Comparison of ENCODE assay signal across 18 cellular contexts in the genomic region with DNA sequence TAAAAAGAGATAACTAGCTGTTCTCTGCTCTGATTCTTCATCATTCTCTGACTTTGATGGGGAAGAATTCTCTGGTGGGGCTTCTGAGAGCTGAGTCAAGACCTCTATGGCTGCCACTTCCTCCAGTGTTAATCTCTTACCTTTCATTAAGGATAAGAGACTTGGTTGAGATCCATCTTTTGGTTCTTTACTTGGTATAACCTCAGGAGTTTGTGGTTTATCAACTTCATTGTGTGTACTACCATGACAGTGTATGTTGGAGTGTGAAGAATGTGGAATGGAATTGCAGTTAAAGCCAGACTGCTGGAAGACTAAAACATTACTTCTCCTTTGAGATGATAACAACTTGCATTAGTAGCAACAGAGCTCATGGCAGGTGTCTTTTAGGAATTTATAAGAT.
DNase-seq lines count a peak whose midpoint lies in the region; ATAC-seq and TF ChIP-seq lines count a peak whose summit lies in the region.
"Had no signal": no experiment of that assay in that cellular context is flagged by ENCODE, and none has a peak within 500 bp of the region (broad histone marks: within the 10 kb centered on the region; RNA-seq: fewer than 3 reads in every experiment).

No MANE protein-coding gene starts in this region.

- peaks cover 0 to 7% (median 0%) of the 10 kb centered on the region in 11 experiments; a peak in 1 of 22 replicates for H3K9me3 ChIP-seq in BLaER1 treated with 17β-estradiol and CSF1 and Interleukin-3, amounts not matched to agents 10 nM and 100 nM (replicated peaks in 1 of 11)
- H3K9me3 ChIP-seq in right cardiac atrium (ENCODE audit: control insufficient read depth, low read length) = no peaks in the 10 kb centered on the region
- H3K9me3 ChIP-seq: BLaER1 had no signal

- H3K27ac Mint-ChIP-seq in type B pancreatic cell = no peak overlapping the region
- H3K27ac Mint-ChIP-seq: B cell; CD14-positive monocyte; CD4-positive, alpha-beta T cell; CD8-positive, alpha-beta memory T cell; GM23338; H9 had no signal

- no peak for TF ChIP-seq CTCF in astrocyte of the cerebellum (IDR thresholded peaks at IDR 0.05; ENCODE audit: low read depth, low read length, missing control alignments)
- TF ChIP-seq CTCF in type B pancreatic cell (conservative IDR thresholded peaks at IDR 0.05) = no peak

- no peaks in the 10 kb centered on the region for H3K4me1 Mint-ChIP-seq in type B pancreatic cell (ENCODE audit: unreplicated experiment)
- H3K4me1 Mint-ChIP-seq: B cell; CD8-positive, alpha-beta memory T cell had no signal

- no peak overlapping the region for H3K4me3 Mint-ChIP-seq in type B pancreatic cell
- H3K4me3 Mint-ChIP-seq: B cell; CD14-positive monocyte; CD4-positive, alpha-beta T cell; CD8-positive, alpha-beta memory T cell; GM23338; H9 had no signal

- ATAC-seq in right cardiac atrium = no peak
- ATAC-seq: GM23338, HCT116 had no signal

- H3K27me3 ChIP-seq in BLaER1 treated with 17β-estradiol and CSF1 and Interleukin-3, amounts not matched to agents 10 nM and 100 nM = no peaks in the 10 kb centered on the region
- no peaks in the 10 kb centered on the region for H3K27me3 ChIP-seq in right cardiac atrium (ENCODE audit: control insufficient read depth, insufficient read depth)
- H3K27me3 ChIP-seq: BLaER1 had no signal

- H3K27me3 Mint-ChIP-seq in type B pancreatic cell = peaks cover 6% of the 10 kb centered on the region
- H3K27me3 Mint-ChIP-seq: B cell; CD4-positive, alpha-beta T cell; CD8-positive, alpha-beta memory T cell had no signal

- intact Hi-C loops in right cardiac atrium (cut with DNase I) = no loop called here

- H3K36me3 Mint-ChIP-seq in type B pancreatic cell = no peaks in the 10 kb centered on the region
- H3K36me3 Mint-ChIP-seq: CD14-positive monocyte; CD8-positive, alpha-beta memory T cell had no signal

- peak overlapping the region in 7 of 11 experiments; percentile 26 to 83 (median 70); a peak in 11 of 22 replicates for H3K4me2 ChIP-seq in BLaER1 treated with 17β-estradiol and CSF1 and Interleukin-3, amounts not matched to agents 10 nM and 100 nM
- H3K4me2 ChIP-seq: BLaER1, GM23338 had no signal

- DNase-seq in astrocyte of the cerebellum (ENCODE audit: low read depth) (peak; percentile 2), kidney tubule cell (ENCODE audit: low spot score) (peak; percentile 42), right cardiac atrium (no peak), DMS79 treated with DMSO at 0.1 percent for 48 hours (lab: John Stamatoyannopoulos, UW) (no peak), type B pancreatic cell (ENCODE audit: extremely low spot score, unreplicated experiment) (no peak)
- DNase-seq: CD4-positive, alpha-beta T cell; CD8-positive, alpha-beta memory T cell; DMS 273 treated with DMSO at 0.1 percent for 48 hours; DMS79; GF-D8; H9 had no signal

- in situ Hi-C loops in astrocyte of the cerebellum (cut with HindIII; ENCODE audit: low sequenced_read_pairs) = no loop called here

- no peak overlapping the region for H3K27ac ChIP-seq in BLaER1 treated with 17β-estradiol and CSF1 and Interleukin-3, amounts not matched to agents 10 nM and 100 nM
- no peak overlapping the region for H3K27ac ChIP-seq in right cardiac atrium (ENCODE audit: low read length)
- H3K27ac ChIP-seq: 22Rv1, BLaER1 had no signal

- H4K20me1 ChIP-seq in BLaER1 treated with 17β-estradiol and CSF1 and Interleukin-3, amounts not matched to agents 10 nM and 100 nM = no peaks in the 10 kb centered on the region
- H4K20me1 ChIP-seq: BLaER1 had no signal

- no peak overlapping the region for H3K4me3 ChIP-seq in BLaER1 treated with 17β-estradiol and CSF1 and Interleukin-3, amounts not matched to agents 10 nM and 100 nM
- H3K4me3 ChIP-seq in astrocyte of the cerebellum (ENCODE audit: low read depth, low read length) = no peak overlapping the region
- H3K4me3 ChIP-seq in right cardiac atrium (ENCODE audit: low read length) = no peak overlapping the region
- H3K4me3 ChIP-seq: BLaER1, GM23338 had no signal

- peaks cover 11 to 37% (median 21%) of the 10 kb centered on the region in 10 experiments; a peak in 19 of 20 replicates for H3K4me1 ChIP-seq in BLaER1 treated with 17β-estradiol and CSF1 and Interleukin-3, amounts not matched to agents 10 nM and 100 nM
- no peaks in the 10 kb centered on the region for H3K4me1 ChIP-seq in right cardiac atrium (ENCODE audit: control insufficient read depth, insufficient read depth, low read length)

- H3K9ac ChIP-seq in BLaER1 treated with 17β-estradiol and CSF1 and Interleukin-3, amounts not matched to agents 10 nM and 100 nM = no peak overlapping the region
- H3K9ac ChIP-seq: BLaER1 had no signal

- peaks cover 4% of the 10 kb centered on the region for H3K9me3 Mint-ChIP-seq in type B pancreatic cell
- H3K9me3 Mint-ChIP-seq: GM23338, H9 had no signal

- H3K36me3 ChIP-seq in BLaER1 treated with 17β-estradiol and CSF1 and Interleukin-3, amounts not matched to agents 10 nM and 100 nM = no peaks in the 10 kb centered on the region
- H3K36me3 ChIP-seq: BLaER1 had no signal

Comparison
In these comparisons a context has a peak if more than half of its experiments do, and no peak if none do; other contexts are left out.
1. DNase-seq: peak in astrocyte of the cerebellum (single experiment) and kidney tubule cell (single experiment); none in right cardiac atrium (0 of 3), DMS79 treated with DMSO at 0.1 percent for 48 hours (single experiment) and type B pancreatic cell (single experiment).